In genomic region chr10:35378547-35379210, GRCh38 we compare ENCODE assay signal across 9 cellular contexts. TPM values are rescaled to one million over a fixed set of nuclear protein-coding genes. Genes with fewer than 3 reads are reported as not detected.
DNase-seq lines count a peak whose midpoint lies in the region; ATAC-seq and TF ChIP-seq lines count a peak whose summit lies in the region.
"Had no signal": no experiment of that assay in that cellular context is flagged by ENCODE, and none has a peak within 500 bp of the region (broad histone marks: within the 10 kb centered on the region; RNA-seq: fewer than 3 reads in every experiment).

No MANE protein-coding gene starts in this region.

- H3K27ac Mint-ChIP-seq in activated naive CD8-positive, alpha-beta T cell treated with anti-CD3 and anti-CD28 coated beads, Interleukin-2, amount 50 U/mL, for 24 hours = peak overlapping the region; percentile 70

- no peaks in the 10 kb centered on the region for H3K9me3 ChIP-seq in neutrophil
- peaks cover 0 to 6% of the 10 kb centered on the region in 2 donors for H3K9me3 ChIP-seq in neuronal stem cell (replicated peaks in 1 of 2; ENCODE audit: control insufficient read depth in 2 of 2, insufficient read depth in 1 of 2, low read depth in 1 of 2, low read length in 2 of 2)

- no peak overlapping the region for H3K23ac ChIP-seq in neuronal stem cell (ENCODE audit: low read depth, low read length, poor library complexity)

- H3K27me3 Mint-ChIP-seq in activated naive CD8-positive, alpha-beta T cell treated with anti-CD3 and anti-CD28 coated beads, Interleukin-2, amount 50 U/mL, for 24 hours = no peaks in the 10 kb centered on the region

- H2BK12ac ChIP-seq in neuronal stem cell (ENCODE audit: low read length) = no peak overlapping the region

- H4K91ac ChIP-seq in neuronal stem cell (ENCODE audit: low read depth, low read length, poor library complexity) = no peak overlapping the region

- no peak overlapping the region for H4K8ac ChIP-seq in neuronal stem cell (ENCODE audit: low read depth, low read length)

- H2AK5ac ChIP-seq in neuronal stem cell (ENCODE audit: low read depth, low read length) = no peak overlapping the region

- H3K36me3 Mint-ChIP-seq in activated naive CD8-positive, alpha-beta T cell treated with anti-CD3 and anti-CD28 coated beads, Interleukin-2, amount 50 U/mL, for 24 hours (ENCODE audit: low read depth) = peaks cover 3% of the 10 kb centered on the region

- peaks cover 64% of the 10 kb centered on the region for H3K4me1 Mint-ChIP-seq in activated naive CD8-positive, alpha-beta T cell treated with anti-CD3 and anti-CD28 coated beads, Interleukin-2, amount 50 U/mL, for 24 hours

- peak; percentile 10 for ATAC-seq in GM18870 (IDR thresholded peaks at IDR 0.05; ENCODE audit: unreplicated experiment)
- ATAC-seq in HG02852 (IDR thresholded peaks at IDR 0.05; ENCODE audit: unreplicated experiment) = peak; percentile 44
- peak; percentile 96 for ATAC-seq in activated naive CD8-positive, alpha-beta T cell treated with anti-CD3 and anti-CD28 coated beads, Interleukin-2, amount 50 U/mL, for 24 hours
- ATAC-seq: Panc1 had no signal

- no peak overlapping the region for H3K4ac ChIP-seq in neuronal stem cell (ENCODE audit: low read length)

- no peak overlapping the region for H3K14ac ChIP-seq in neuronal stem cell (ENCODE audit: low read length)

- H3K27me3 ChIP-seq in neutrophil (no peaks in the 10 kb centered on the region), neuronal stem cell (ENCODE audit: control insufficient read depth in 3 of 3, insufficient read depth in 3 of 3, low read depth in 1 of 3, low read length in 3 of 3) (no peaks in the 10 kb centered on the region)

- no peak for DNase-seq in activated naive CD8-positive, alpha-beta T cell treated with anti-CD3 and anti-CD28 coated beads, Interleukin-2, amount 50 U/mL, for 24 hours
- DNase-seq in CD1c-positive myeloid dendritic cell (ENCODE audit: extremely low spot score) (no peak), COLO829 (ENCODE audit: low spot score) (no peak), A172 (ENCODE audit: low spot score) (no peak), neuronal stem cell (ENCODE audit: low spot score) (no peak)

- H3K4me3 ChIP-seq in neutrophil (ENCODE audit: low read depth in 1 of 2, low read length in 1 of 2) (no peak overlapping the region), neuronal stem cell (ENCODE audit: low read length in 2 of 2) (no peak overlapping the region)

- H3K4me1 ChIP-seq in neutrophil (ENCODE audit: control insufficient read depth in 1 of 2, insufficient read depth in 1 of 2, low read depth in 1 of 2, low read length in 1 of 2) (peaks cover 31 to 52% of the 10 kb centered on the region in 2 experiments), neuronal stem cell (ENCODE audit: control insufficient read depth in 2 of 2, insufficient read depth in 1 of 2, low read depth in 1 of 2, low read length in 2 of 2) (peaks cover 3 to 7% of the 10 kb centered on the region in 2 donors)

- no peak overlapping the region for H2AFZ ChIP-seq in neuronal stem cell (ENCODE audit: low read length)

- no peak for TF ChIP-seq CTCF in neutrophil (IDR thresholded peaks at IDR 0.05)

- H3K27ac ChIP-seq in neutrophil = peak overlapping the region; percentile 54
- H3K27ac ChIP-seq in neuronal stem cell (replicated peaks; ENCODE audit: low read length) = no peak overlapping the region

- WGBS in neuronal stem cell (ENCODE audit: extremely low coverage in 2 of 2, insufficient read length in 2 of 2, insufficient replicate concordance in 1 of 2), 2 donors = no CpG with 5 or more reads among the region's 9 CpGs

- H2BK5ac ChIP-seq in neuronal stem cell (ENCODE audit: low read length) = no peak overlapping the region

- no peak overlapping the region for H2BK15ac ChIP-seq in neuronal stem cell (ENCODE audit: low read length)

- no peak overlapping the region for H3K9ac ChIP-seq in neuronal stem cell (ENCODE audit: low read depth, low read length, poor library complexity)

- H3K4me2 ChIP-seq in neuronal stem cell (ENCODE audit: insufficient read depth, low read length, poor library complexity, severe bottlenecking) = no peak overlapping the region

- no peak overlapping the region for H2BK120ac ChIP-seq in neuronal stem cell (ENCODE audit: low read depth, low read length)

- H3K79me1 ChIP-seq in neuronal stem cell (ENCODE audit: low read depth, low read length) = no peaks in the 10 kb centered on the region

- no peaks in the 10 kb centered on the region for H3K36me3 ChIP-seq in neutrophil
- no peaks in the 10 kb centered on the region for H3K36me3 ChIP-seq in neuronal stem cell (replicated peaks in 1 of 2; ENCODE audit: control insufficient read depth in 2 of 2, insufficient read depth in 2 of 2, low read length in 2 of 2)

- no peaks in the 10 kb centered on the region for H3K9me3 Mint-ChIP-seq in activated naive CD8-positive, alpha-beta T cell treated with anti-CD3 and anti-CD28 coated beads, Interleukin-2, amount 50 U/mL, for 24 hours

- H3K4me3 Mint-ChIP-seq in activated naive CD8-positive, alpha-beta T cell treated with anti-CD3 and anti-CD28 coated beads, Interleukin-2, amount 50 U/mL, for 24 hours = peak overlapping the region; percentile 2

- H3K18ac ChIP-seq in neuronal stem cell (ENCODE audit: low read length) = no peak overlapping the region

RNA-seq across cellular contexts. Expression of gene CCNY, which starts 42.4 kb away (rescaled TPM):
- 44.4 and 49.9 TPM in 2 replicates for total RNA-seq in A172 (2014; rRNA removed; shearing (Covaris generic))
- 44.5 TPM for polyA plus RNA-seq in neuronal stem cell (2013, experiment 1 of 2)
- polyA plus RNA-seq in neuronal stem cell (2013, experiment 2 of 2) = 46.5 TPM

Comparison
In these comparisons a context has a peak if more than half of its experiments do, and no peak if none do; other contexts are left out.
1. ATAC-seq: peak in every context shown above with its lines; median percentile 96 in activated naive CD8-positive, alpha-beta T cell treated with anti-CD3 and anti-CD28 coated beads, Interleukin-2, amount 50 U/mL, for 24 hours; 44 in HG02852; 10 in GM18870.